In the genomic region with DNA sequence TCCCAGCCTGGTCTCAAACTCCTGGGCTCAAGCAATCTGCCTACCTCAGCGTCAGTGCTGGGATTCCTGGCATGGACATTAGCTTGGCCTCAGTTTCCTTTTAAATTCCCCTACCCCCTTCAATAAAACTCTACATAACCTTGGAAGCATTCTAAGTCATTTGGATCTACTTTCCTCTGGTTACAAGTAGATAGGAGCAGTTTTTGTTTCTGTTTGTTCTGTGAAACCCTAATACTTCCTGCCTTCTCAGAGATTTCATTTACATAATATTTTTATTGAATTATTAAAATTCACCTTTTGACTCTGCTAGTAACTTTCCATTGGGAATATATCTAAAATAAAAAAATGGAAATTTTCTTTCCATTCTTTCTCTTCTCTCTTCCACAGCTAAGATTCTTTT, we compare ENCODE assay signal across 34 cellular contexts. TPM values are rescaled to one million over a fixed set of nuclear protein-coding genes. Genes with fewer than 3 reads are reported as not detected.
"Had no signal": no experiment of that assay in that cellular context is flagged by ENCODE, and none has a peak within 500 bp of the region (broad histone marks: within the 10 kb centered on the region; RNA-seq: fewer than 3 reads in every experiment).

No MANE protein-coding gene starts in this region.

- H3K27me3 Mint-ChIP-seq: progenitor cell of endocrine pancreas; stimulated activated memory B cell treated with anti-CD40 and anti-IgM and Interleukin-4, amounts not matched to agents 10 μg/mL and 1 μg/mL and 100 μg/mL, for 72 hours; stimulated activated naive CD8-positive, alpha-beta T cell treated with anti-CD3 and anti-CD28 coated beads, Interleukin-15, amount 100 ng/mL, for 72 hours; T-cell; type B pancreatic cell had no signal

- H3K4me1 Mint-ChIP-seq: nephron progenitor cell, WTC11 had no signal

- H3K9me3 Mint-ChIP-seq: stimulated activated memory B cell treated with anti-CD40 and anti-IgM and Interleukin-4, amounts not matched to agents 10 μg/mL and 1 μg/mL and 100 μg/mL, for 72 hours; stimulated activated naive CD8-positive, alpha-beta T cell treated with anti-CD3 and anti-CD28 coated beads, Interleukin-15, amount 100 ng/mL, for 72 hours; type B pancreatic cell had no signal

- H3K27ac Mint-ChIP-seq: nephron progenitor cell; progenitor cell of endocrine pancreas; stimulated activated memory B cell treated with anti-CD40 and anti-IgM and Interleukin-4, amounts not matched to agents 10 μg/mL and 1 μg/mL and 100 μg/mL, for 72 hours; T-cell; type B pancreatic cell; WTC11 had no signal

- ATAC-seq: activated CD8-positive, alpha-beta T cell treated with anti-CD3 and anti-CD28 coated beads, Interleukin-2, amount 10 ng/mL, durations not matched to agents 7 days and 5 days; body of pancreas; gastrocnemius medialis; left cardiac atrium; left ventricle myocardium superior; mucosa of descending colon; right lobe of liver; stimulated activated memory B cell treated with anti-CD40 and anti-IgM and Interleukin-4, amounts not matched to agents 10 μg/mL and 1 μg/mL and 100 μg/mL, for 72 hours; stimulated activated naive CD8-positive, alpha-beta T cell treated with anti-CD3 and anti-CD28 coated beads, Interleukin-15, amount 100 ng/mL, for 72 hours; T-cell; WTC11 had no signal

- DNase-seq: activated CD4-positive, alpha-beta T cell treated with anti-CD3 and anti-CD28 coated beads for 1 hour; activated CD4-positive, alpha-beta T cell treated with anti-CD3 and anti-CD28 coated beads, Interleukin-2, amount 50 U/mL, for 1 hour; activated CD8-positive, alpha-beta T cell treated with anti-CD3 and anti-CD28 coated beads, Interleukin-2, amount 10 ng/mL, durations not matched to agents 7 days and 5 days; activated effector memory CD4-positive, alpha-beta T cell treated with anti-CD3 and anti-CD28 coated beads, Interleukin-2, amount 50 U/mL, for 16 hours; activated naive CD4-positive, alpha-beta T cell treated with anti-CD3 and anti-CD28 coated beads, Interleukin-2, amount 50 U/mL, for 16 hours; adrenal gland; aorta; body of pancreas; cerebellar nuclear complex; dorsolateral prefrontal cortex; effector memory CD4-positive, alpha-beta T cell; erythroblast; gastrocnemius medialis; glutamatergic neuron; left cardiac atrium; left ventricle myocardium superior; mucosa of descending colon; nephron progenitor cell; ovary; right lobe of liver; stimulated activated CD4-positive, alpha-beta T cell treated with anti-CD3 and anti-CD28 coated beads, Interleukin-12 subunit alpha, Interleukin-12 subunit beta, amount 100 ng/mL, for 4 hours; stimulated activated CD4-positive, alpha-beta T cell treated with anti-CD3 and anti-CD28 coated beads, Interleukin-4, amount 100 ng/mL, for 24 hours; stimulated activated naive CD8-positive, alpha-beta T cell treated with anti-CD3 and anti-CD28 coated beads, Interleukin-15, amount 100 ng/mL, for 72 hours; substantia nigra; T-cell; uterus had no signal

- H3K4me3 Mint-ChIP-seq: activated CD8-positive, alpha-beta T cell treated with anti-CD3 and anti-CD28 coated beads, Interleukin-2, amount 10 ng/mL, durations not matched to agents 7 days and 5 days; nephron progenitor cell; stimulated activated memory B cell treated with anti-CD40 and anti-IgM and Interleukin-4, amounts not matched to agents 10 μg/mL and 1 μg/mL and 100 μg/mL, for 72 hours; stimulated activated naive CD8-positive, alpha-beta T cell treated with anti-CD3 and anti-CD28 coated beads, Interleukin-15, amount 100 ng/mL, for 72 hours; T-cell; type B pancreatic cell; WTC11 had no signal

RNA-seq across cellular contexts. Expression of a gene that starts 53.3 kb away (rescaled TPM):
- total RNA-seq: activated CD8-positive, alpha-beta T cell treated with anti-CD3 and anti-CD28 coated beads, Interleukin-2, amount 10 ng/mL, durations not matched to agents 7 days and 5 days; adrenal gland; aorta; body of pancreas; gastrocnemius medialis; left cardiac atrium; left ventricle myocardium superior; lung microvascular endothelial cell; mesenteric fat pad; mucosa of descending colon; myocyte; right lobe of liver; skeletal muscle tissue; T-cell; uterus; WTC11 had no signal
